1 cellular context compared by ENCODE assay signal in the genomic region with DNA sequence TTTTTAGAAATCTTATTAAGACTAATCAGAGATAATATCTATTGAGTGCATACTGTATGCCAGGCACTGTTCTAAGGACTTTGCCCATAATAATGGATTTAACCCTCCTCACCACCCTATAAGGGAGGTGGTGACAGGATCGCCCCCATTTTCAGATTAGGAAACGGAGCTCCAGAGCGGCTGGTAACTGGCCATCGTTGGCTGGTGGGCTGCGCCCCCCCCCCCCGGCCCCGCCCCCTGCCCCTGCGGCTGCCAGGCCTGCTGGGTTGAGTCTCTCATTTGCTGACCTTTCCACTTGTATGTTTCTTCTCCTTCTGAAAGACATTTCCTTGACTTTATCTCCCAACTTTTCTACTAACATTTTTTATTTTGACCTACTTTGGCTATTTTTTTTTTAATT.
TF ChIP-seq lines count a peak whose summit lies in the region.

No MANE protein-coding gene starts in this region.

TF ChIP-seq in SK-N-SH treated with all-trans-retinoic acid at 6 μM for 48 hours, 23 proteins besides CTCF, POLR2A, EP300 and RAD21 (continued from another document):
- TF ChIP-seq RARB (CRISPR knock-in tag; IDR thresholded peaks at IDR 0.05) (no peak), ZC3H10 (CRISPR knock-in tag; IDR thresholded peaks at IDR 0.05) (no peak), ZNF8 (CRISPR knock-in tag; IDR thresholded peaks at IDR 0.05) (no peak), BACH2 (CRISPR knock-in tag; IDR thresholded peaks at IDR 0.05; ENCODE audit: borderline replicate concordance) (no peak), ZFP3 (CRISPR knock-in tag; IDR thresholded peaks at IDR 0.05) (no peak), ZNF565 (CRISPR knock-in tag; conservative IDR thresholded peaks at IDR 0.05; ENCODE audit: low read depth) (no peak), TCF4 (CRISPR knock-in tag; IDR thresholded peaks at IDR 0.05; ENCODE audit: borderline replicate concordance) (no peak), OSR1 (CRISPR knock-in tag; IDR thresholded peaks at IDR 0.05) (no peak), ZFP30 (CRISPR knock-in tag; IDR thresholded peaks at IDR 0.05) (no peak), SNAI2 (CRISPR knock-in tag; IDR thresholded peaks at IDR 0.05) (no peak), ARNTL (CRISPR knock-in tag; IDR thresholded peaks at IDR 0.05; ENCODE audit: borderline replicate concordance, low read depth) (no peak), PPARA (CRISPR knock-in tag; IDR thresholded peaks at IDR 0.05; ENCODE audit: borderline replicate concordance) (no peak)
- TF ChIP-seq, protein P1, sequence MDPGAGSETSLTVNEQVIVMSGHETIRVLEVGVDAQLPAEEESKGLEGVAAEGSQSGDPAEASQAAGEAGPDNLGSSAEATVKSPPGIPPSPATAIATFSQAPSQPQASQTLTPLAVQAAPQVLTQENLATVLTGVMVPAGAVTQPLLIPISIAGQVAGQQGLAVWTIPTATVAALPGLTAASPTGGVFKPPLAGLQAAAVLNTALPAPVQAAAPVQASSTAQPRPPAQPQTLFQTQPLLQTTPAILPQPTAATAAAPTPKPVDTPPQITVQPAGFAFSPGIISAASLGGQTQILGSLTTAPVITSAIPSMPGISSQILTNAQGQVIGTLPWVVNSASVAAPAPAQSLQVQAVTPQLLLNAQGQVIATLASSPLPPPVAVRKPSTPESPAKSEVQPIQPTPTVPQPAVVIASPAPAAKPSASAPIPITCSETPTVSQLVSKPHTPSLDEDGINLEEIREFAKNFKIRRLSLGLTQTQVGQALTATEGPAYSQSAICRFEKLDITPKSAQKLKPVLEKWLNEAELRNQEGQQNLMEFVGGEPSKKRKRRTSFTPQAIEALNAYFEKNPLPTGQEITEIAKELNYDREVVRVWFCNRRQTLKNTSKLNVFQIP (CRISPR knock-in tag; IDR thresholded peaks at IDR 0.05; ENCODE audit: borderline replicate concordance, low read depth) = no peak
TF ChIP-seq in SK-N-SH treated with all-trans-retinoic acid at 6 μM for 48 hours: peak in this region for 0.
